Comparison of ENCODE assay signal across 11 cellular contexts in the genomic region with DNA sequence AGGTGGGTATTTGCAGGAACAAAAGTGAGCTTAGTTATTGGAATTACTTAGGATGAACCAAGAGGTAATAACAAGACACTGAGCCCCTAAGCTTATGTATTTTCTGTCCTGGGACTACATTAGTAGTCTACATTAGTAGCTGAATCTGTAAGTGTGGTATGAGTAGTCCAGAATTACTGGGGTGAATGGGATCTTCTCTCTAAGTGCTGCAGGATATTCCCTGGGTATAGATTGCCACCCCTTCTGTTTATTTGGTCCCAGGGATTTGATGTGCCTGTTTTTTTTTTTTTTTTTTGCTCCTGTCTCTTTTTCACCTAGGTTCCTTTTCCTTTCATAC.
DNase-seq lines count a peak whose midpoint lies in the region; ATAC-seq and TF ChIP-seq lines count a peak whose summit lies in the region.
"Had no signal": no experiment of that assay in that cellular context is flagged by ENCODE, and none has a peak within 500 bp of the region (broad histone marks: within the 10 kb centered on the region; RNA-seq: fewer than 3 reads in every experiment).

No MANE protein-coding gene starts in this region.

- no peaks in the 10 kb centered on the region for H3K36me3 ChIP-seq in ACC112 (ENCODE audit: insufficient read depth, low read length)
- H3K36me3 ChIP-seq: BLaER1, thyroid gland had no signal

- no peak overlapping the region for H2AFZ ChIP-seq in ACC112 (ENCODE audit: low read length, unreplicated experiment)

- peaks cover 80% of the 10 kb centered on the region for H3K79me2 ChIP-seq in ACC112 (ENCODE audit: control insufficient read depth, insufficient read depth, low read length, unreplicated experiment)

- H3K27me3 ChIP-seq in ACC112 (ENCODE audit: insufficient read depth, low read length): no peaks in the 10 kb centered on the region
- H3K27me3 ChIP-seq: BLaER1, thyroid gland had no signal

- H3K4me3 ChIP-seq in ACC112 (ENCODE audit: low read depth, low read length) (no peak overlapping the region), epithelial cell of esophagus (ENCODE audit: low read length) (no peak overlapping the region)
- H3K4me3 ChIP-seq: BLaER1, thyroid gland had no signal

- ATAC-seq in GM21381 (IDR thresholded peaks at IDR 0.05; ENCODE audit: unreplicated experiment): peak; percentile 19
- peak; percentile 15 for ATAC-seq in HG03565 (IDR thresholded peaks at IDR 0.05; ENCODE audit: unreplicated experiment)

- peak overlapping the region; percentile 96 for H3K27ac ChIP-seq in ACC112 (ENCODE audit: low read depth, low read length)
- H3K27ac ChIP-seq: BLaER1, thyroid gland had no signal

- DNase-seq in epithelial cell of esophagus (ENCODE audit: low read depth) (peak; percentile 17), NOMO-1 treated with dmso at 0.1 percent for 144 hours (lab: John Stamatoyannopoulos, UW; ENCODE audit: unreplicated experiment) (no peak), NCI-H2171 (lab: John Stamatoyannopoulos, UW) (no peak), NCI-H774 (lab: John Stamatoyannopoulos, UW) (no peak), NAMALWA (ENCODE audit: low spot score) (no peak)
- DNase-seq: NCI-H524 treated with DMSO at 0.1 percent for 48 hours, thyroid gland had no signal

- no peak for TF ChIP-seq CTCF in epithelial cell of esophagus (IDR thresholded peaks at IDR 0.05; ENCODE audit: insufficient read depth, low read depth, low read length, missing control alignments)

- peaks cover 50% of the 10 kb centered on the region for H3K4me1 ChIP-seq in ACC112 (ENCODE audit: control insufficient read depth, insufficient read depth, low read length, unreplicated experiment)
